20 cellular contexts compared by ENCODE assay signal in genomic region chr2:10352361-10352760, GRCh38. TPM values are rescaled to one million over a fixed set of nuclear protein-coding genes. Genes with fewer than 3 reads are reported as not detected.
A peak's percentile ranks its signal among the peaks of the same experiment; 100 is the strongest.
DNase-seq lines count a peak whose midpoint lies in the region; ATAC-seq and TF ChIP-seq lines count a peak whose summit lies in the region.
"Had no signal": no experiment of that assay in that cellular context is flagged by ENCODE, and none has a peak within 500 bp of the region (broad histone marks: within the 10 kb centered on the region; RNA-seq: fewer than 3 reads in every experiment).

No MANE protein-coding gene starts in this region.

- peaks cover 68% of the 10 kb centered on the region for H3K4me1 Mint-ChIP-seq in activated T-cell treated with anti-CD3 and anti-CD28 coated beads, Interleukin-2, amount 50 U/mL, for 24 hours (ENCODE audit: low read depth)

- intact Hi-C loops in heart right ventricle (cut with DNase I): no loop called here

- no peak for ATAC-seq in activated CD4-positive, CD25-positive, alpha-beta regulatory T cell treated with anti-CD3 and anti-CD28 coated beads, Interleukin-2, amount 50 U/mL, for 24 hours
- no peak for ATAC-seq in heart right ventricle
- ATAC-seq: body of pancreas, SK-N-SH treated with all-trans-retinoic acid at 6 μM for 48 hours had no signal

- H3K36me3 ChIP-seq in neutrophil (peaks cover 9% of the 10 kb centered on the region), HAP-1 (replicated peaks) (no peaks in the 10 kb centered on the region), heart right ventricle (peaks cover 0 to 14% (median 0%) of the 10 kb centered on the region in 9 donors)

- TF ChIP-seq CTCF in epithelial cell of esophagus (IDR thresholded peaks at IDR 0.05; ENCODE audit: insufficient read depth, low read depth, low read length, missing control alignments) (no peak), neutrophil (IDR thresholded peaks at IDR 0.05) (no peak), heart right ventricle (IDR thresholded peaks at IDR 0.05) (no peak)

- H3K27me3 ChIP-seq in neutrophil (no peaks in the 10 kb centered on the region), HAP-1 (ENCODE audit: low read depth) (no peaks in the 10 kb centered on the region), heart right ventricle (no peaks in the 10 kb centered on the region)
- H3K27me3 ChIP-seq: body of pancreas had no signal

- peak overlapping the region; percentile 31 for H3K27ac Mint-ChIP-seq in activated T-cell treated with anti-CD3 and anti-CD28 coated beads, Interleukin-2, amount 50 U/mL, for 24 hours
- H3K27ac Mint-ChIP-seq: activated CD4-positive, alpha-beta T cell treated with anti-CD3 and anti-CD28 coated beads, Interleukin-2, amount 10 ng/mL, durations not matched to agents 24 days and 14 days; T-helper 2 cell treated with Interferon-gamma antibody and Interleukin-4, amounts not matched to agents 5 μg/mL and 100 μg/mL, for 36 hours had no signal

- H3K9me3 Mint-ChIP-seq in activated T-cell treated with anti-CD3 and anti-CD28 coated beads, Interleukin-2, amount 50 U/mL, for 24 hours: no peaks in the 10 kb centered on the region
- H3K9me3 Mint-ChIP-seq: activated CD4-positive, alpha-beta T cell treated with anti-CD3 and anti-CD28 coated beads, Interleukin-2, amount 10 ng/mL, durations not matched to agents 24 days and 14 days; T-helper 2 cell treated with Interferon-gamma antibody and Interleukin-4, amounts not matched to agents 5 μg/mL and 100 μg/mL, for 36 hours had no signal

- DNase-seq in activated T-cell treated with anti-CD3 and anti-CD28 coated beads, Interleukin-2, amount 50 U/mL, for 24 hours: no peak
- DNase-seq in activated T-cell treated with anti-CD3 and anti-CD28 coated beads, Interleukin-2, amount 50 U/mL, for 48 hours: no peak
- peak; percentile 50 for DNase-seq in NCI-H1694 treated with DMSO at 0.1 percent for 48 hours (lab: John Stamatoyannopoulos, UW)
- DNase-seq in epithelial cell of esophagus (ENCODE audit: low read depth): peak; percentile 17
- no peak for DNase-seq in HAP-1 (ENCODE audit: low spot score in 2 of 2)
- no peak for DNase-seq in heart right ventricle
- DNase-seq: activated CD4-positive, alpha-beta T cell treated with anti-CD3 and anti-CD28 coated beads, Interleukin-2, amount 10 ng/mL, durations not matched to agents 24 days and 14 days; body of pancreas; effector CD8-positive, alpha-beta T cell; EL; foreskin fibroblast; MV-4-11; NCI-H187; NCI-H82; substantia nigra had no signal

- peak overlapping the region; percentile 35 for H3K27ac ChIP-seq in neutrophil
- no peak overlapping the region for H3K27ac ChIP-seq in heart right ventricle
- H3K27ac ChIP-seq: body of pancreas, VCaP had no signal

- H3K27me3 Mint-ChIP-seq in activated T-cell treated with anti-CD3 and anti-CD28 coated beads, Interleukin-2, amount 50 U/mL, for 24 hours: no peaks in the 10 kb centered on the region
- H3K27me3 Mint-ChIP-seq: activated CD4-positive, alpha-beta T cell treated with anti-CD3 and anti-CD28 coated beads, Interleukin-2, amount 10 ng/mL, durations not matched to agents 24 days and 14 days had no signal

- in situ Hi-C loops in HAP-1 (cut with MboI; ENCODE audit: low sequenced_read_pairs): no loop called here

- peaks cover 15 to 19% of the 10 kb centered on the region in 2 experiments for H3K4me1 ChIP-seq in neutrophil (ENCODE audit: control insufficient read depth in 1 of 2, insufficient read depth in 1 of 2, low read depth in 1 of 2, low read length in 1 of 2)
- no peaks in the 10 kb centered on the region for H3K4me1 ChIP-seq in HAP-1
- H3K4me1 ChIP-seq in heart right ventricle: peaks cover 0 to 36% (median 11%) of the 10 kb centered on the region in 9 donors

- WGBS in heart right ventricle, 2 donors: 77 to 81% methylated on average over 5 of the region's 5 CpGs

- H3K36me3 Mint-ChIP-seq in activated T-cell treated with anti-CD3 and anti-CD28 coated beads, Interleukin-2, amount 50 U/mL, for 24 hours (ENCODE audit: low read depth): peaks cover 12% of the 10 kb centered on the region

- H3K9me3 ChIP-seq in neutrophil (no peaks in the 10 kb centered on the region), HAP-1 (no peaks in the 10 kb centered on the region), heart right ventricle (no peaks in the 10 kb centered on the region)
- H3K9me3 ChIP-seq: body of pancreas had no signal

- no peak overlapping the region for H3K4me3 Mint-ChIP-seq in activated T-cell treated with anti-CD3 and anti-CD28 coated beads, Interleukin-2, amount 50 U/mL, for 24 hours
- H3K4me3 Mint-ChIP-seq: activated CD4-positive, alpha-beta T cell treated with anti-CD3 and anti-CD28 coated beads, Interleukin-2, amount 10 ng/mL, durations not matched to agents 24 days and 14 days; T-helper 2 cell treated with Interferon-gamma antibody and Interleukin-4, amounts not matched to agents 5 μg/mL and 100 μg/mL, for 36 hours had no signal

- no peak overlapping the region for H3K4me3 ChIP-seq in epithelial cell of esophagus (ENCODE audit: low read length)
- no peak overlapping the region for H3K4me3 ChIP-seq in neutrophil (ENCODE audit: low read depth in 1 of 2, low read length in 1 of 2)
- no peak overlapping the region for H3K4me3 ChIP-seq in HAP-1
- H3K4me3 ChIP-seq in heart right ventricle: no peak overlapping the region
- H3K4me3 ChIP-seq: body of pancreas had no signal

RNA-seq across cellular contexts. Expression of gene HPCAL1, which starts 49.7 kb away (rescaled TPM):
- 10 to 100 TPM; 15.8 to 49.2 (median 22.8) TPM for total RNA-seq in heart right ventricle
- polyA plus RNA-seq in heart right ventricle: 10 to 100 TPM; 31.8 to 46.4 TPM

Comparison
In these comparisons a context has a peak if more than half of its experiments do, and no peak if none do; other contexts are left out.
1. DNase-seq: peak in NCI-H1694 treated with DMSO at 0.1 percent for 48 hours (single experiment) and epithelial cell of esophagus (single experiment); none in activated T-cell treated with anti-CD3 and anti-CD28 coated beads, Interleukin-2, amount 50 U/mL, for 24 hours (single experiment), activated T-cell treated with anti-CD3 and anti-CD28 coated beads, Interleukin-2, amount 50 U/mL, for 48 hours (0 of 2), HAP-1 (0 of 2) and heart right ventricle (0 of 2).